7 cellular contexts compared by ENCODE assay signal in the genomic region with DNA sequence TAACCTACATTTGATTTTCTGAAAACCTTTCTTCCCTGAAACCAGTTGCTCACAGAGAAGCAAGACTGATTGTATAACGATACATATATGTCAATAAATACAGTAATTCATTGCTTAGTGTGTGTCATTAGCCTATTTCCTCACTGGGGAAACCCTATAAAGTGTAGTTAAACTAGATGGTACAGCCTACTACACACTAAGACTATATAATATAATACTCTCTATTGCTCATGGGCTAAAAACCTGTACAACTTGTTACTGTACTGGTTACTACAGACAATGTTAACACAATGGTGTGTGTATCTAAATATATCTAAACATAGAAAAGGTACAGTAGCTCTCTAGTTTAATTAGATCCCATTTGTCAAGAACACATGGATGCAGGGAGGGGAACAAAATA.
"Had no signal": no experiment of that assay in that cellular context is flagged by ENCODE, and none has a peak within 500 bp of the region (broad histone marks: within the 10 kb centered on the region; RNA-seq: fewer than 3 reads in every experiment).

No MANE protein-coding gene starts in this region.

- H2AFZ ChIP-seq: GM23248 had no signal

- H3K9ac ChIP-seq: GM23248 had no signal

- DNase-seq: GM23248, GOT3, H7, HFFc6, IMR-90 had no signal

- H3K4me3 ChIP-seq: GM23248, HAP-1 had no signal

- ATAC-seq: HCT116 had no signal

- H3K36me3 ChIP-seq: HAP-1 had no signal

- H3K27ac ChIP-seq: GM23248 had no signal

- H3K9me3 ChIP-seq: HAP-1 had no signal
